ENCODE assay signal across 1 cellular context in genomic region chr19:48812094-48812929, GRCh38.
A peak's percentile ranks its signal among the peaks of the same experiment; 100 is the strongest.
TF ChIP-seq lines count a peak whose summit lies in the region.

No MANE protein-coding gene starts in this region.

TF ChIP-seq in K562, 482 proteins besides CTCF, POLR2A, EP300 and RAD21 (continued from another document and continues in another):
- 0 out of 2 replicates have a peak, but pooled peaks have one; percentile 38 for TF ChIP-seq MGA (IDR thresholded peaks at IDR 0.05)
- TF ChIP-seq KAT2B (IDR thresholded peaks at IDR 0.05; ENCODE audit: low read depth, low read length) = no peak
- TF ChIP-seq FOXM1 (IDR thresholded peaks at IDR 0.05; ENCODE audit: low read depth) = no peak
- TF ChIP-seq FOXM1 (CRISPR knock-in tag; IDR thresholded peaks at IDR 0.05; ENCODE audit: low read depth) = no peak
- no peak for TF ChIP-seq CHAMP1 (IDR thresholded peaks at IDR 0.05)
- TF ChIP-seq ELF2 (CRISPR knock-in tag; IDR thresholded peaks at IDR 0.05) = no peak
- TF ChIP-seq NCOR1 (IDR thresholded peaks at IDR 0.05) = no peak
- no peak for TF ChIP-seq STAT5B (CRISPR knock-in tag; IDR thresholded peaks at IDR 0.05)
- no peak for TF ChIP-seq XRCC4 (IDR thresholded peaks at IDR 0.05; ENCODE audit: extremely low read depth, insufficient read depth, insufficient read length)
- TF ChIP-seq ZBED1 (IDR thresholded peaks at IDR 0.05) = no peak
- no peak for TF ChIP-seq CEBPZ (IDR thresholded peaks at IDR 0.05; ENCODE audit: borderline replicate concordance, low read depth, low read length)
- TF ChIP-seq POLR2B (IDR thresholded peaks at IDR 0.05; ENCODE audit: low read depth, partially characterized antibody) = peak; percentile 63
- TF ChIP-seq ZNF589 (CRISPR knock-in tag; IDR thresholded peaks at IDR 0.05; ENCODE audit: low read depth) = no peak
- no peak for TF ChIP-seq ETV5 (CRISPR knock-in tag; IDR thresholded peaks at IDR 0.05; ENCODE audit: low read depth)
- TF ChIP-seq ZNF830 (CRISPR knock-in tag; IDR thresholded peaks at IDR 0.05) = no peak
- TF ChIP-seq ZBTB7A (IDR thresholded peaks at IDR 0.05; ENCODE audit: borderline replicate concordance, control insufficient read depth, low read depth, low read length) = peak; percentile 94
- TF ChIP-seq GATA2 (CRISPR knock-in tag; IDR thresholded peaks at IDR 0.05) = no peak
- TF ChIP-seq TAF15 (IDR thresholded peaks at IDR 0.05; ENCODE audit: low read depth, low read length) = no peak
- no peak for TF ChIP-seq SRF (CRISPR knock-in tag; IDR thresholded peaks at IDR 0.05)
- TF ChIP-seq GTF2A2 (tag; IDR thresholded peaks at IDR 0.05) = no peak
- TF ChIP-seq HOMEZ (CRISPR knock-in tag; IDR thresholded peaks at IDR 0.05) = no peak
- TF ChIP-seq TCFL5 (CRISPR knock-in tag; conservative IDR thresholded peaks at IDR 0.05) = no peak
- TF ChIP-seq E2F6 (IDR thresholded peaks at IDR 0.05; ENCODE audit: borderline replicate concordance in 1 of 2, extremely low read depth in 1 of 2, insufficient read depth in 1 of 2, insufficient read length in 1 of 2, low read depth in 1 of 2, low read length in 1 of 2, poor library complexity in 1 of 2, severe bottlenecking in 1 of 2) = peak; percentile 68 to 85
- TF ChIP-seq ZNF77 (CRISPR knock-in tag; IDR thresholded peaks at IDR 0.05) = no peak
- no peak for TF ChIP-seq BRF1 (IDR thresholded peaks at IDR 0.05; ENCODE audit: borderline replicate concordance, extremely low read depth, insufficient read length)
- peak; percentile 62 to 79; a peak in 3 of 4 replicates for TF ChIP-seq MNT (conservative IDR thresholded peaks at IDR 0.05)
- TF ChIP-seq GTF2F1 (IDR thresholded peaks at IDR 0.05; ENCODE audit: low read depth, low read length) = no peak
- 0 out of 2 replicates have a peak, but pooled peaks have one; percentile 15 for TF ChIP-seq GABPB1 (CRISPR knock-in tag; IDR thresholded peaks at IDR 0.05)
- no peak for TF ChIP-seq HEY1 (CRISPR knock-in tag; IDR thresholded peaks at IDR 0.05; ENCODE audit: borderline replicate concordance)
- 0 out of 2 replicates have a peak, but pooled peaks have one; percentile 11 for TF ChIP-seq PBX2 (CRISPR knock-in tag; IDR thresholded peaks at IDR 0.05; ENCODE audit: low read depth)
- no peak for TF ChIP-seq PBX2 (tag; conservative IDR thresholded peaks at IDR 0.05; ENCODE audit: low read depth)
- no peak for TF ChIP-seq E2F3 (CRISPR knock-in tag; IDR thresholded peaks at IDR 0.05)
- TF ChIP-seq U2AF2 (optimal IDR thresholded peaks at IDR 0.05; ENCODE audit: low read depth, low read length) = no peak
